In genomic region chr1:227889047-227889862, GRCh38 we compare ENCODE assay signal across 13 cellular contexts. TPM values are rescaled to one million over a fixed set of nuclear protein-coding genes. Genes with fewer than 3 reads are reported as not detected.
DNase-seq lines count a peak whose midpoint lies in the region; ATAC-seq and TF ChIP-seq lines count a peak whose summit lies in the region.
"Had no signal": no experiment of that assay in that cellular context is flagged by ENCODE, and none has a peak within 500 bp of the region (broad histone marks: within the 10 kb centered on the region; RNA-seq: fewer than 3 reads in every experiment).

No MANE protein-coding gene starts in this region.

- 20 to 59% methylated on average over 1 to 14 of the region's 14 CpGs for WGBS in transverse colon (ENCODE audit: low coverage in 1 of 2), 2 donors

- no peak overlapping the region for H3K4me3 Mint-ChIP-seq in nephron progenitor cell
- H3K4me3 Mint-ChIP-seq: activated T-helper 17 cell treated with anti-CD3 and anti-CD28 coated beads, Interleukin-2, amount 50 U/mL, for 72 hours had no signal

- no peaks in the 10 kb centered on the region for H3K27me3 ChIP-seq in transverse colon

- no peaks in the 10 kb centered on the region for H3K36me3 ChIP-seq in transverse colon

- H3K4me1 Mint-ChIP-seq in nephron progenitor cell, result peaks cover 53% of the 10 kb centered on the region

- no peaks in the 10 kb centered on the region for H3K9me3 ChIP-seq in transverse colon

- in situ Hi-C loops in transverse colon (cut with MboI; ENCODE audit: low pct_ligation_motif_present in 1 of 4, low pct_unique_long_range_greater_than_20kb in 1 of 4, low sequenced_read_pairs in 3 of 4) (no loop called here), GM13976 (cut with MboI; ENCODE audit: low sequenced_read_pairs, unreplicated experiment) (no loop called here)

- no peak for TF ChIP-seq POLR2A in transverse colon (IDR thresholded peaks at IDR 0.05)

- DNase-seq in D341Med (ENCODE audit: low spot score), result peak; percentile 36
- peak; percentile 41 for DNase-seq in OCI-M1 (lab: John Stamatoyannopoulos, UW)
- DNase-seq in ecto neural progenitor cell (ENCODE audit: low spot score), result peak; percentile 59
- DNase-seq in nephron progenitor cell, result peak; percentile 27
- no peak for DNase-seq in transverse colon
- DNase-seq in GM13976 (ENCODE audit: low spot score), result no peak
- DNase-seq: midbrain, NCI-H1092 treated with DMSO at 0.1 percent for 48 hours, SIG-M5 had no signal

- no peaks in the 10 kb centered on the region for H3K36me3 Mint-ChIP-seq in nephron progenitor cell (ENCODE audit: low read depth)

- no peak overlapping the region for H3K4me3 ChIP-seq in transverse colon

- TF ChIP-seq EP300 in transverse colon (IDR thresholded peaks at IDR 0.05; ENCODE audit: low read depth), result no peak

- no peak overlapping the region for H3K27ac Mint-ChIP-seq in nephron progenitor cell
- H3K27ac Mint-ChIP-seq: activated T-helper 17 cell treated with anti-CD3 and anti-CD28 coated beads, Interleukin-2, amount 50 U/mL, for 72 hours had no signal

- H3K27ac ChIP-seq in transverse colon, result peak overlapping the region in 1 of 4 donors; percentile 96
- H3K27ac ChIP-seq: epithelial cell of prostate had no signal

- peaks cover 12 to 24% (median 20%) of the 10 kb centered on the region in 4 donors for H3K4me1 ChIP-seq in transverse colon

- ATAC-seq in GM18868 (IDR thresholded peaks at IDR 0.05; ENCODE audit: unreplicated experiment), result no peak
- ATAC-seq in HG03175 (IDR thresholded peaks at IDR 0.05; ENCODE audit: unreplicated experiment), result no peak
- ATAC-seq: activated T-helper 17 cell treated with anti-CD3 and anti-CD28 coated beads, Interleukin-2, amount 50 U/mL, for 72 hours had no signal

- TF ChIP-seq CTCF in nephron progenitor cell (IDR thresholded peaks at IDR 0.05), result no peak
- no peak for TF ChIP-seq CTCF in transverse colon (IDR thresholded peaks at IDR 0.05)
- TF ChIP-seq CTCF in GM13976 (IDR thresholded peaks at IDR 0.05; ENCODE audit: borderline replicate concordance, control extremely low read depth, extremely low read depth, insufficient read depth, missing control alignments), result no peak

- peaks cover 4% of the 10 kb centered on the region for H3K27me3 Mint-ChIP-seq in nephron progenitor cell (ENCODE audit: low read depth, poor library complexity)
- H3K27me3 Mint-ChIP-seq: activated T-helper 17 cell treated with anti-CD3 and anti-CD28 coated beads, Interleukin-2, amount 50 U/mL, for 72 hours had no signal

- H3K9me3 Mint-ChIP-seq in nephron progenitor cell, result no peaks in the 10 kb centered on the region
- H3K9me3 Mint-ChIP-seq: activated T-helper 17 cell treated with anti-CD3 and anti-CD28 coated beads, Interleukin-2, amount 50 U/mL, for 72 hours had no signal

- intact Hi-C loops in transverse colon (cut with DNase I; ENCODE audit: low total_unique reads), result loop anchor here (10.0 kb wide), 2 partner anchors 56 to 94 kb away; partner anchors contain the start of gene WNT9A

RNA-seq across cellular contexts. Expression of gene WNT9A, which starts 58.5 kb away (rescaled TPM):
- total RNA-seq in transverse colon, result 1 to 10 TPM; 1.2 to 4.0 (median 1.8) TPM

Comparison
In these comparisons a context has a peak if more than half of its experiments do, and no peak if none do; other contexts are left out.
1. DNase-seq: peak in D341Med (single experiment), OCI-M1 (single experiment), ecto neural progenitor cell (single experiment) and nephron progenitor cell (single experiment); none in transverse colon (single experiment) and GM13976 (single experiment).